8 cellular contexts compared by ENCODE assay signal in genomic region chr2:198374375-198375072, GRCh38.
DNase-seq lines count a peak whose midpoint lies in the region; ATAC-seq and TF ChIP-seq lines count a peak whose summit lies in the region.

No MANE protein-coding gene starts in this region.

- TF ChIP-seq CTCF in BE2C (IDR thresholded peaks at IDR 0.05; ENCODE audit: low read depth, low read length) (peak; percentile 93), GM13976 (IDR thresholded peaks at IDR 0.05; ENCODE audit: borderline replicate concordance, control extremely low read depth, extremely low read depth, insufficient read depth, missing control alignments) (peak; percentile 59), testis (IDR thresholded peaks at IDR 0.05) (peak; percentile 5 to 51 (median 22))

- H3K9me3 Mint-ChIP-seq in activated naive CD8-positive, alpha-beta T cell treated with anti-CD3 and anti-CD28 coated beads for 36 hours = peaks cover 1% of the 10 kb centered on the region

- peaks cover 12% of the 10 kb centered on the region for H3K4me1 Mint-ChIP-seq in activated naive CD8-positive, alpha-beta T cell treated with anti-CD3 and anti-CD28 coated beads for 36 hours

- no peak overlapping the region for H3K27ac Mint-ChIP-seq in activated naive CD8-positive, alpha-beta T cell treated with anti-CD3 and anti-CD28 coated beads for 36 hours

- peaks cover 37% of the 10 kb centered on the region for H3K27me3 Mint-ChIP-seq in activated naive CD8-positive, alpha-beta T cell treated with anti-CD3 and anti-CD28 coated beads for 36 hours

- ATAC-seq in GM21529 (IDR thresholded peaks at IDR 0.05; ENCODE audit: unreplicated experiment) (no peak), GM18517 (IDR thresholded peaks at IDR 0.05; ENCODE audit: unreplicated experiment) (no peak)

- 15 to 21% methylated on average over 3 of the region's 3 CpGs for WGBS in testis, 2 donors

- H3K4me1 ChIP-seq in BE2C (no peaks in the 10 kb centered on the region), testis (no peaks in the 10 kb centered on the region)

- H3K9me3 ChIP-seq in BE2C (no peaks in the 10 kb centered on the region), testis (no peaks in the 10 kb centered on the region)

- no peaks in the 10 kb centered on the region for H3K36me3 Mint-ChIP-seq in activated naive CD8-positive, alpha-beta T cell treated with anti-CD3 and anti-CD28 coated beads for 36 hours

- in situ Hi-C loops in GM13976 (cut with MboI; ENCODE audit: low sequenced_read_pairs, unreplicated experiment) = no loop called here

- DNase-seq in BE2C (peak; percentile 57), GM13976 (ENCODE audit: low spot score) (peak; percentile 13), NCI-H345 treated with DMSO at 0.1 percent for 48 hours (lab: John Stamatoyannopoulos, UW; ENCODE audit: unreplicated experiment) (peak; percentile 45), islet precursor cell (peak; percentile 71), testis (peak; percentile 64)
- DNase-seq in activated naive CD8-positive, alpha-beta T cell treated with anti-CD3 and anti-CD28 coated beads for 36 hours = peak; percentile 24

- H3K27ac ChIP-seq in testis = no peak overlapping the region

- intact Hi-C loops in testis (cut with DNase I; ENCODE audit: low total_unique reads) = no loop called here

- H3K4me3 Mint-ChIP-seq in activated naive CD8-positive, alpha-beta T cell treated with anti-CD3 and anti-CD28 coated beads for 36 hours = no peak overlapping the region

- TF ChIP-seq POLR2A in testis (IDR thresholded peaks at IDR 0.05) = no peak

- H3K36me3 ChIP-seq in BE2C = no peaks in the 10 kb centered on the region
- no peaks in the 10 kb centered on the region for H3K36me3 ChIP-seq in testis (ENCODE audit: low read depth, missing control alignments)

- H3K27me3 ChIP-seq in BE2C (no peaks in the 10 kb centered on the region), testis (no peaks in the 10 kb centered on the region)

- H3K4me3 ChIP-seq in BE2C (ENCODE audit: low read depth, low read length) = no peak overlapping the region
- H3K4me3 ChIP-seq in testis = no peak overlapping the region

Comparison
In these comparisons a context has a peak if more than half of its experiments do, and no peak if none do; other contexts are left out.
1. DNase-seq: peak in every context shown above with its lines; median percentile 71 in islet precursor cell; 64 in testis; 57 in BE2C; 45 in NCI-H345 treated with DMSO at 0.1 percent for 48 hours; 24 in activated naive CD8-positive, alpha-beta T cell treated with anti-CD3 and anti-CD28 coated beads for 36 hours; 13 in GM13976.
2. CTCF ChIP-seq: peak in every context shown above with its lines; median percentile 93 in BE2C; 59 in GM13976; 22 in testis.